ENCODE assay signal across 7 cellular contexts in the genomic region with DNA sequence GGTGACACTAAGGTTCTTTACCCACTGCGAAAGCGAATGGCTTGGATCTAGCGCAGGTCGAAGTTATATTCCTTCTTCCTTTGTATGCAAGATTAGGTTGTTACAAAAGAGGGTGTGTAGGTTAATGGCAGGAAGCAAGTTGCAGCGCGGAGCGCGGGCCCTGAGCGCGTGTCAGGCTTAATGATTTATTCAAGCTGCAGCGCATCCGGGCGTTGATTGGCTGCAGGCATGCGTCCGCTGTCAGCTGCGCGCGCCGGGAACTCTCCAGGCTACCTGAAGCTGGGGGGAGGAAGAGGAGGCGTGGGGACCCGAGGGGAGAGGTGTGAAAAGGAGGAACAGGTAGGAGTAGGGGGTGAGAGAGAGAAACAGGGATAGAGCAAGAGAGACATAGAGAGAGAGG. TPM values are rescaled to one million over a fixed set of nuclear protein-coding genes. Genes with fewer than 3 reads are reported as not detected.
DNase-seq lines count a peak whose midpoint lies in the region; ATAC-seq, FAIRE-seq and TF ChIP-seq lines count a peak whose summit lies in the region.

No MANE protein-coding gene starts in this region.

- H3K79me1 ChIP-seq in trophoblast cell (ENCODE audit: low read length): no peaks in the 10 kb centered on the region

- no peak overlapping the region for H3K18ac ChIP-seq in trophoblast cell (ENCODE audit: low read length)

- H4K12ac ChIP-seq in trophoblast cell (ENCODE audit: low read depth, low read length): no peak overlapping the region

- no peak overlapping the region for H3K9ac ChIP-seq in HUES6 (ENCODE audit: low read length)
- no peak overlapping the region for H3K9ac ChIP-seq in trophoblast cell (ENCODE audit: low read length)

- no peak overlapping the region for H2BK120ac ChIP-seq in trophoblast cell (ENCODE audit: insufficient read depth, low read length, poor library complexity)

- H3K4me1 ChIP-seq in HUES6 (ENCODE audit: control insufficient read depth, insufficient read depth, low read length) (peaks cover 31% of the 10 kb centered on the region), body of pancreas (peaks cover 22% of the 10 kb centered on the region), trophoblast cell (ENCODE audit: control insufficient read depth in 1 of 2, insufficient read depth in 2 of 2, low read length in 2 of 2) (no peaks in the 10 kb centered on the region), ovary (ENCODE audit: insufficient read depth) (no peaks in the 10 kb centered on the region)

- no peak for TF ChIP-seq EP300 in ovary (IDR thresholded peaks at IDR 0.05)

- no peaks in the 10 kb centered on the region for H3K79me2 ChIP-seq in trophoblast cell (ENCODE audit: control insufficient read depth, insufficient read depth, low read length, poor library complexity)

- H3K9me3 ChIP-seq in HUES6 (ENCODE audit: control insufficient read depth, insufficient read depth, low read depth, low read length) (peaks cover 3% of the 10 kb centered on the region; the same call in 1 of the 2 replicates), body of pancreas (no peaks in the 10 kb centered on the region), trophoblast cell (ENCODE audit: insufficient read depth, low read depth, low read length) (peaks cover 3% of the 10 kb centered on the region), ovary (peaks cover 0 to 12% of the 10 kb centered on the region in 2 donors)

- H3K27me3 ChIP-seq in HUES6 (ENCODE audit: control insufficient read depth, insufficient read depth, low read length) (peaks cover 99% of the 10 kb centered on the region), body of pancreas (peaks cover 0 to 24% of the 10 kb centered on the region in 2 donors), trophoblast cell (ENCODE audit: insufficient read depth, low read length) (peaks cover 57% of the 10 kb centered on the region), ovary (no peaks in the 10 kb centered on the region)

- no peak overlapping the region for H4K91ac ChIP-seq in trophoblast cell (ENCODE audit: low read depth, low read length)

- DNase-seq in GM19239 (ENCODE audit: insufficient read length, low spot score) (no peak), body of pancreas (peak in 3 of 4 donors; percentile 24 to 55 (median 29)), trophoblast cell (no peak), NCI-H82 treated with DMSO at 0.1 percent for 48 hours (lab: John Stamatoyannopoulos, UW; ENCODE audit: unreplicated experiment) (no peak), ovary (no peak)

- peak overlapping the region; percentile 52 for H3K4me2 ChIP-seq in trophoblast cell (ENCODE audit: low read length)

- H3K27ac ChIP-seq in HUES6 (ENCODE audit: low read depth, low read length): no peak overlapping the region
- H3K27ac ChIP-seq in body of pancreas: no peak overlapping the region
- H3K27ac ChIP-seq in trophoblast cell (ENCODE audit: low read depth, low read length): no peak overlapping the region
- H3K27ac ChIP-seq in ovary: no peak overlapping the region

- no peak for TF ChIP-seq POLR2A in body of pancreas (IDR thresholded peaks at IDR 0.05)
- no peak for TF ChIP-seq POLR2A in ovary (IDR thresholded peaks at IDR 0.05)

- peak; percentile 23 for FAIRE-seq in GM19239 (lab: Jason Lieb, UNC)

- no peak overlapping the region for H3K14ac ChIP-seq in trophoblast cell (ENCODE audit: low read length)

- no peaks in the 10 kb centered on the region for H3K36me3 ChIP-seq in HUES6 (ENCODE audit: control insufficient read depth, insufficient read depth, low read length)
- H3K36me3 ChIP-seq in body of pancreas (replicated peaks in 1 of 2; ENCODE audit: insufficient read depth in 1 of 2, low read depth in 2 of 2): no peaks in the 10 kb centered on the region
- H3K36me3 ChIP-seq in trophoblast cell (ENCODE audit: control insufficient read depth in 1 of 2, insufficient read depth in 2 of 2, low read length in 2 of 2): no peaks in the 10 kb centered on the region
- H3K36me3 ChIP-seq in ovary: no peaks in the 10 kb centered on the region

- H3K23ac ChIP-seq in trophoblast cell (ENCODE audit: low read length): no peak overlapping the region

- ATAC-seq in body of pancreas: peak; percentile 65
- no peak for ATAC-seq in HG02610 (IDR thresholded peaks at IDR 0.05; ENCODE audit: unreplicated experiment)

- no peak overlapping the region for H4K8ac ChIP-seq in trophoblast cell (ENCODE audit: low read depth, low read length)

- no peak overlapping the region for H3K4ac ChIP-seq in trophoblast cell (ENCODE audit: low read depth, low read length)

- intact Hi-C loops in body of pancreas (cut with DNase I) (no loop called here), ovary (cut with DNase I) (no loop called here)

- no peak overlapping the region for H2BK12ac ChIP-seq in trophoblast cell (ENCODE audit: low read length)

- no peak overlapping the region for H2AK5ac ChIP-seq in trophoblast cell (ENCODE audit: low read length)

- no peak overlapping the region for H2AFZ ChIP-seq in trophoblast cell (ENCODE audit: insufficient read depth, low read length, poor library complexity)

- WGBS in body of pancreas, 2 donors: 1 to 2% methylated on average over 21 of the region's 21 CpGs
- no CpG with 5 or more reads among the region's 21 CpGs for WGBS in trophoblast cell (ENCODE audit: extremely low coverage, insufficient coverage, insufficient read length)
- WGBS in ovary, 3 donors: 1 to 3% (median 3%) methylated on average over 21 of the region's 21 CpGs

- no peak overlapping the region for H2BK5ac ChIP-seq in trophoblast cell (ENCODE audit: low read depth, low read length, poor library complexity)

- H3K4me3 ChIP-seq in HUES6 (ENCODE audit: low read depth, low read length): peak overlapping the region; percentile 50
- H3K4me3 ChIP-seq in body of pancreas: no peak overlapping the region
- H3K4me3 ChIP-seq in trophoblast cell (ENCODE audit: low read depth, low read length): no peak overlapping the region
- no peak overlapping the region for H3K4me3 ChIP-seq in ovary

- TF ChIP-seq CTCF in body of pancreas (IDR thresholded peaks at IDR 0.05): no peak
- no peak for TF ChIP-seq CTCF in ovary (IDR thresholded peaks at IDR 0.05)

RNA-seq across cellular contexts. Expression of a gene that starts 7.4 kb away (rescaled TPM):
- not detected for total RNA-seq in body of pancreas
- polyA plus RNA-seq in trophoblast cell (2013): 0.01 and 0.03 TPM in 2 replicates
- 1 to 10 TPM in 1 of 7 donors, under 1 TPM in 4, not detected in 2; 0.12 to 3.3 (median 0.54) TPM for total RNA-seq in ovary
- polyA plus RNA-seq in ovary: under 1 TPM; 0.06 to 0.12 TPM

RNA-seq across cellular contexts. Expression of a gene that starts 47.8 kb away (rescaled TPM):
- total RNA-seq in body of pancreas (10 to 100 TPM in 1 of 2 donors, 1 to 10 TPM in 1; 7.3 to 39.6 TPM), ovary (1 to 10 TPM in 3 of 7 donors, under 1 TPM in 2, not detected in 2; 0.23 to 2.6 (median 1.3) TPM)
- 0.03 TPM in 1 of 2 replicates, not detected in the other for polyA plus RNA-seq in trophoblast cell (2013)
- polyA plus RNA-seq in ovary: not detected

Comparison
In these comparisons a context has a peak if more than half of its experiments do, and no peak if none do; other contexts are left out.
1. DNase-seq: peak in body of pancreas (3 of 4); none in GM19239 (single experiment), trophoblast cell (0 of 2), NCI-H82 treated with DMSO at 0.1 percent for 48 hours (single experiment) and ovary (0 of 5).